16 cellular contexts compared by ENCODE assay signal in genomic region chr4:78439328-78439727, GRCh38.
"Had no signal": no experiment of that assay in that cellular context is flagged by ENCODE, and none has a peak within 500 bp of the region (broad histone marks: within the 10 kb centered on the region; RNA-seq: fewer than 3 reads in every experiment).

No MANE protein-coding gene starts in this region.

- DNase-seq: activated CD4-positive, alpha-beta T cell treated with anti-CD3 and anti-CD28 coated beads for 1 hour; activated CD4-positive, alpha-beta T cell treated with anti-CD3 and anti-CD28 coated beads, Interleukin-2, amount 50 U/mL, for 48 hours; activated CD8-positive, alpha-beta memory T cell treated with anti-CD3 and anti-CD28 coated beads, Interleukin-2, amount 10 ng/mL, durations not matched to agents 7 days and 5 days; activated effector memory CD4-positive, alpha-beta T cell treated with Interleukin-2 at 50 U/mL for 16 hours; activated T-cell treated with anti-CD3 and anti-CD28 coated beads, Interleukin-2, amount 50 U/mL, for 24 hours; anterior cingulate cortex; foreskin melanocyte; kidney; naive B cell; stimulated activated naive B cell treated with anti-CD40 and anti-IgM and Interleukin-4, amounts not matched to agents 10 μg/mL and 1 μg/mL and 100 μg/mL, for 72 hours; T-helper 9 cell; transverse colon had no signal

- FAIRE-seq: kidney had no signal

- H3K4me1 ChIP-seq: right atrium auricular region, transverse colon had no signal

- H3K27me3 ChIP-seq: cardiac muscle cell, right atrium auricular region, transverse colon had no signal

- H3K36me3 ChIP-seq: cardiac muscle cell, transverse colon had no signal

- H3K4me3 ChIP-seq: cardiac muscle cell, right atrium auricular region, smooth muscle cell, transverse colon had no signal

- ATAC-seq: activated CD8-positive, alpha-beta memory T cell treated with anti-CD3 and anti-CD28 coated beads, Interleukin-2, amount 10 ng/mL, durations not matched to agents 7 days and 5 days; activated naive CD4-positive, alpha-beta T cell treated with anti-CD3 and anti-CD28 coated beads, Interleukin-2, amount 50 U/mL, for 72 hours; stimulated activated naive B cell treated with anti-CD40 and anti-IgM and Interleukin-4, amounts not matched to agents 10 μg/mL and 1 μg/mL and 100 μg/mL, for 72 hours had no signal

- H3K27ac ChIP-seq: cardiac muscle cell, right atrium auricular region, transverse colon had no signal

- H3K9me3 ChIP-seq: right atrium auricular region, transverse colon had no signal
